In the genomic region with DNA sequence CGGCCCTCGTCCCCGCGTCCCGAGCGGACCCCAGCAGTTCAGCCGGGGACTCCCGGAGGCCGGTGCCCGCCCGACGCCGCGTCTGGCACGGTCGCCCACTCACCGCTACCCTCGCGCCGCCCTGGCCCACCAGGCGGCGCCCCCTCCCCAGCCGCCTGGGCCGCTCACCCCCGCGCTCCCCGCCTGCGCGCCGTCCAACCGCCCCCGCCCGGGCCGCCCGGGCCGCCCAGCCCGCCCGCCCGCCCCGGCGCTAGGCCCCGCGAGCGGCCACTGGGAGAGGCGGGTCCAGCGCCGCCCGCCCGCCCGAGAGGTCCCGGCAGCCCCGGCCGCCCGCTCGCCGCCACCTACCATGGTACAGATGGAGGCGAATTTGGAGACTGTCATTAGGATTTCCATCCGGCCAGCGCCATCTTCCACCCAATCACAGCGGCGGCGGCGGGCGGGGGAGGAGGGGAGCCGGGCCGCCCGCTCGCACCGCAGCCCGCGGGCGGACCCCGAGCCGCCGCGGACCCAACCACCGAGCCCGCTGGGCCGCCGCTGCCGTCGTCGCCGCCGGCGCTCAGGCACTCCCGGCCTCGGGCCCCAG, we compare ENCODE assay signal across 8 cellular contexts. TPM values are rescaled to one million over a fixed set of nuclear protein-coding genes. Genes with fewer than 3 reads are reported as not detected.
DNase-seq lines count a peak whose midpoint lies in the region; FAIRE-seq and TF ChIP-seq lines count a peak whose summit lies in the region.

A gene with protein sequence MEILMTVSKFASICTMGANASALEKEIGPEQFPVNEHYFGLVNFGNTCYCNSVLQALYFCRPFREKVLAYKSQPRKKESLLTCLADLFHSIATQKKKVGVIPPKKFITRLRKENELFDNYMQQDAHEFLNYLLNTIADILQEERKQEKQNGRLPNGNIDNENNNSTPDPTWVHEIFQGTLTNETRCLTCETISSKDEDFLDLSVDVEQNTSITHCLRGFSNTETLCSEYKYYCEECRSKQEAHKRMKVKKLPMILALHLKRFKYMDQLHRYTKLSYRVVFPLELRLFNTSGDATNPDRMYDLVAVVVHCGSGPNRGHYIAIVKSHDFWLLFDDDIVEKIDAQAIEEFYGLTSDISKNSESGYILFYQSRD (minus strand): TSS at position 568 of the 586 bp plus-strand sequence. CDS start 172 bp downstream, at position 396.

- H3K79me2 ChIP-seq in trophoblast cell (ENCODE audit: control insufficient read depth, insufficient read depth, low read length, poor library complexity), result peaks cover 25% of the 10 kb centered on the region

- intact Hi-C loops in activated T-helper 1 cell treated with anti-CD3 and anti-CD28 coated beads, Interleukin-12 subunit alpha, Interleukin-12 subunit beta, Interleukin-2, Interleukin-4 antibody, amounts not matched to agents 30 ng/mL and 10 ng/mL and 1 ng/mL, durations not matched to agents 14 hours and 24 hours and 36 hours (cut with micrococcal nuclease), result loop anchor here (2.0 to 5.0 kb wide), 6 partner anchors 84 to 451 kb away; partner anchors contain the start of genes LNX2, MTIF3, POLR1D and RASL11A

- H3K18ac ChIP-seq in trophoblast cell (ENCODE audit: low read length), result peak within 1 kb of the TSS; percentile 99

- peak within 1 kb of the TSS; percentile 91 for H2BK5ac ChIP-seq in trophoblast cell (ENCODE audit: low read depth, low read length, poor library complexity)

- H3K14ac ChIP-seq in trophoblast cell (ENCODE audit: low read length), result peak within 1 kb of the TSS; percentile 98

- no CpG with 5 or more reads among the region's 88 CpGs for WGBS in trophoblast cell (ENCODE audit: extremely low coverage, insufficient coverage, insufficient read length)

- H3K4me1 Mint-ChIP-seq in activated T-helper 1 cell treated with anti-CD3 and anti-CD28 coated beads, Interleukin-12 subunit alpha, Interleukin-12 subunit beta, Interleukin-2, Interleukin-4 antibody, amounts not matched to agents 30 ng/mL and 10 ng/mL and 1 ng/mL, durations not matched to agents 14 hours and 24 hours and 36 hours (ENCODE audit: low read depth), result peaks cover 53% of the 10 kb centered on the region

- peak within 1 kb of the TSS; percentile 94 for H4K91ac ChIP-seq in trophoblast cell (ENCODE audit: low read depth, low read length)

- H3K36me3 ChIP-seq in trophoblast cell (ENCODE audit: control insufficient read depth in 1 of 2, insufficient read depth in 2 of 2, low read length in 2 of 2), result no peaks in the 10 kb centered on the region

- H4K8ac ChIP-seq in trophoblast cell (ENCODE audit: low read depth, low read length), result peak within 1 kb of the TSS; percentile 97

- no peak; the same call in 1 of the 2 replicates for TF ChIP-seq POLR2A in GM12891 (IDR thresholded peaks at IDR 0.05; ENCODE audit: low read depth, low read length)

- no peaks in the 10 kb centered on the region for H3K9me3 ChIP-seq in trophoblast cell (ENCODE audit: insufficient read depth, low read depth, low read length)

- peak within 1 kb of the TSS; percentile 93 for H3K4ac ChIP-seq in trophoblast cell (ENCODE audit: low read depth, low read length)

- H2BK120ac ChIP-seq in trophoblast cell (ENCODE audit: insufficient read depth, low read length, poor library complexity), result peak within 1 kb of the TSS; percentile 92

- peaks cover 6% of the 10 kb centered on the region for H3K36me3 Mint-ChIP-seq in activated T-helper 1 cell treated with anti-CD3 and anti-CD28 coated beads, Interleukin-12 subunit alpha, Interleukin-12 subunit beta, Interleukin-2, Interleukin-4 antibody, amounts not matched to agents 30 ng/mL and 10 ng/mL and 1 ng/mL, durations not matched to agents 14 hours and 24 hours and 36 hours (ENCODE audit: low read depth)

- peak within 1 kb of the TSS; percentile 94 for H3K27ac ChIP-seq in trophoblast cell (ENCODE audit: low read depth, low read length)

- no peaks in the 10 kb centered on the region for H3K27me3 ChIP-seq in trophoblast cell (ENCODE audit: insufficient read depth, low read length)

- H3K27ac Mint-ChIP-seq in activated T-helper 1 cell treated with anti-CD3 and anti-CD28 coated beads, Interleukin-12 subunit alpha, Interleukin-12 subunit beta, Interleukin-2, Interleukin-4 antibody, amounts not matched to agents 30 ng/mL and 10 ng/mL and 1 ng/mL, durations not matched to agents 14 hours and 24 hours and 36 hours, result peak within 1 kb of the TSS; percentile 100

- H3K4me3 ChIP-seq in trophoblast cell (ENCODE audit: low read depth, low read length), result peak within 1 kb of the TSS; percentile 88

- H3K4me2 ChIP-seq in trophoblast cell (ENCODE audit: low read length), result peak within 1 kb of the TSS; percentile 87

- DNase-seq in GM12891 (ENCODE audit: insufficient read length, low spot score), result peak; percentile 6
- DNase-seq in H4 (ENCODE audit: low spot score), result no peak
- peak; percentile 39 for DNase-seq in NCI-H1092 treated with DMSO at 0.1 percent for 48 hours (lab: John Stamatoyannopoulos, UW)
- DNase-seq in activated T-helper 1 cell treated with anti-CD3 and anti-CD28 coated beads, Interleukin-12 subunit alpha, Interleukin-12 subunit beta, Interleukin-2, Interleukin-4 antibody, amounts not matched to agents 30 ng/mL and 10 ng/mL and 1 ng/mL, durations not matched to agents 14 hours and 24 hours and 36 hours (ENCODE audit: low spot score), result no peak
- no peak for DNase-seq in glomerular endothelial cell (ENCODE audit: extremely low read depth, low read depth, low spot score)
- peak in 1 of 2 donors; percentile 10 for DNase-seq in trophoblast cell
- no peak for DNase-seq in NCI-H2196 (lab: John Stamatoyannopoulos, UW; ENCODE audit: unreplicated experiment)
- no peak for DNase-seq in SKM-1 treated with dmso at 0.1 percent for 144 hours (lab: John Stamatoyannopoulos, UW; ENCODE audit: unreplicated experiment)

- peak within 1 kb of the TSS; percentile 76 for H2BK12ac ChIP-seq in trophoblast cell (ENCODE audit: low read length)

- peak within 1 kb of the TSS; percentile 65 for H2AK5ac ChIP-seq in trophoblast cell (ENCODE audit: low read length)

- H3K23ac ChIP-seq in trophoblast cell (ENCODE audit: low read length), result no peak within 1 kb of the TSS

- H3K27me3 Mint-ChIP-seq in activated T-helper 1 cell treated with anti-CD3 and anti-CD28 coated beads, Interleukin-12 subunit alpha, Interleukin-12 subunit beta, Interleukin-2, Interleukin-4 antibody, amounts not matched to agents 30 ng/mL and 10 ng/mL and 1 ng/mL, durations not matched to agents 14 hours and 24 hours and 36 hours (ENCODE audit: insufficient read depth), result no peaks in the 10 kb centered on the region

- peak within 1 kb of the TSS; percentile 89 for H4K12ac ChIP-seq in trophoblast cell (ENCODE audit: low read depth, low read length)

- FAIRE-seq in GM12891 (lab: Jason Lieb, UNC), result no peak

- H3K9ac ChIP-seq in trophoblast cell (ENCODE audit: low read length), result peak within 1 kb of the TSS; percentile 88

- H2AFZ ChIP-seq in trophoblast cell (ENCODE audit: insufficient read depth, low read length, poor library complexity), result peak within 1 kb of the TSS; percentile 91

- H3K79me1 ChIP-seq in trophoblast cell (ENCODE audit: low read length), result peaks cover 15% of the 10 kb centered on the region

- peaks cover 4 to 5% of the 10 kb centered on the region in 2 experiments for H3K4me1 ChIP-seq in trophoblast cell (ENCODE audit: control insufficient read depth in 1 of 2, insufficient read depth in 2 of 2, low read length in 2 of 2)

- H3K9me3 Mint-ChIP-seq in activated T-helper 1 cell treated with anti-CD3 and anti-CD28 coated beads, Interleukin-12 subunit alpha, Interleukin-12 subunit beta, Interleukin-2, Interleukin-4 antibody, amounts not matched to agents 30 ng/mL and 10 ng/mL and 1 ng/mL, durations not matched to agents 14 hours and 24 hours and 36 hours, result no peaks in the 10 kb centered on the region

- peak within 1 kb of the TSS; percentile 99 for H3K4me3 Mint-ChIP-seq in activated T-helper 1 cell treated with anti-CD3 and anti-CD28 coated beads, Interleukin-12 subunit alpha, Interleukin-12 subunit beta, Interleukin-2, Interleukin-4 antibody, amounts not matched to agents 30 ng/mL and 10 ng/mL and 1 ng/mL, durations not matched to agents 14 hours and 24 hours and 36 hours

TF ChIP-seq in GM12891, 5 proteins besides CTCF, POLR2A, EP300 and RAD21:
- TF ChIP-seq TAF1 (IDR thresholded peaks at IDR 0.05; ENCODE audit: low read depth, low read length) (no peak), PAX5 (IDR thresholded peaks at IDR 0.05; ENCODE audit: insufficient read depth, low read length, severe bottlenecking) (no peak), POU2F2 (IDR thresholded peaks at IDR 0.05; ENCODE audit: low read depth, low read length) (no peak), POLR2AphosphoS5 (IDR thresholded peaks at IDR 0.05; ENCODE audit: low read depth, low read length) (no peak), SPI1 (IDR thresholded peaks at IDR 0.05; ENCODE audit: low read depth, low read length) (no peak)

RNA-seq across cellular contexts. Expression of the gene that starts here (rescaled TPM):
- 18.8 TPM for polyA plus RNA-seq in GM12891 (2012; ENCODE audit: low read depth, missing spikeins)
- total RNA-seq in H4 (2014; rRNA removed; shearing (Covaris generic)), result 10.3 and 11.4 TPM in 2 replicates
- 45.8 and 49.1 TPM in 2 replicates for total RNA-seq in activated T-helper 1 cell treated with anti-CD3 and anti-CD28 coated beads, Interleukin-12 subunit alpha, Interleukin-12 subunit beta, Interleukin-2, Interleukin-4 antibody, amounts not matched to agents 30 ng/mL and 10 ng/mL and 1 ng/mL, durations not matched to agents 14 hours and 24 hours and 36 hours
- total RNA-seq in glomerular endothelial cell, result 25.1 and 30.9 TPM in 2 replicates
- polyA plus RNA-seq in trophoblast cell (2013), result 27.7 and 29.0 TPM in 2 replicates

Comparison
In these comparisons a context has a peak if more than half of its experiments do, and no peak if none do; other contexts are left out.
1. DNase-seq: peak in GM12891 (single experiment) and NCI-H1092 treated with DMSO at 0.1 percent for 48 hours (single experiment); none in H4 (single experiment), activated T-helper 1 cell treated with anti-CD3 and anti-CD28 coated beads, Interleukin-12 subunit alpha, Interleukin-12 subunit beta, Interleukin-2, Interleukin-4 antibody, amounts not matched to agents 30 ng/mL and 10 ng/mL and 1 ng/mL, durations not matched to agents 14 hours and 24 hours and 36 hours (single experiment), glomerular endothelial cell (single experiment), NCI-H2196 (single experiment) and SKM-1 treated with dmso at 0.1 percent for 144 hours (single experiment).